Comparison of ENCODE assay signal across 8 cellular contexts in genomic region chrX:135522132-135522530, GRCh38. TPM values are rescaled to one million over a fixed set of nuclear protein-coding genes. Genes with fewer than 3 reads are reported as not detected.
DNase-seq lines count a peak whose midpoint lies in the region; ATAC-seq, FAIRE-seq and TF ChIP-seq lines count a peak whose summit lies in the region.

No MANE protein-coding gene starts in this region.

- H3K36me3 ChIP-seq in kidney (ENCODE audit: control insufficient read depth in 1 of 2, insufficient read depth in 2 of 2, low read length in 2 of 2): no peaks in the 10 kb centered on the region
- H3K36me3 ChIP-seq in thoracic aorta: no peaks in the 10 kb centered on the region

- H3K27ac ChIP-seq in kidney (ENCODE audit: low read depth in 2 of 2, low read length in 2 of 2) (peak overlapping the region; percentile 65 to 67), thoracic aorta (peak overlapping the region; percentile 73 to 87)

- peak overlapping the region; percentile 1 to 73 for H3K9ac ChIP-seq in kidney (ENCODE audit: low read length in 2 of 2)

- H3K36me3 Mint-ChIP-seq in activated CD8-positive, alpha-beta memory T cell treated with anti-CD3 and anti-CD28 coated beads, Interleukin-2, amount 10 ng/mL, durations not matched to agents 7 days and 5 days: peaks cover 13% of the 10 kb centered on the region
- peaks cover 26% of the 10 kb centered on the region for H3K36me3 Mint-ChIP-seq in activated naive CD8-positive, alpha-beta T cell treated with anti-CD3 and anti-CD28 coated beads, Interleukin-2, amount 10 ng/mL, durations not matched to agents 7 days and 5 days

- peak overlapping the region; percentile 67 to 75 for H3K4me3 ChIP-seq in kidney (ENCODE audit: low read length in 2 of 2)
- peak overlapping the region; percentile 88 for H3K4me3 ChIP-seq in thoracic aorta

- H3K9me3 Mint-ChIP-seq in activated CD8-positive, alpha-beta memory T cell treated with anti-CD3 and anti-CD28 coated beads, Interleukin-2, amount 10 ng/mL, durations not matched to agents 7 days and 5 days (ENCODE audit: low read depth): no peaks in the 10 kb centered on the region
- H3K9me3 Mint-ChIP-seq in activated naive CD8-positive, alpha-beta T cell treated with anti-CD3 and anti-CD28 coated beads, Interleukin-2, amount 10 ng/mL, durations not matched to agents 7 days and 5 days: no peaks in the 10 kb centered on the region

- FAIRE-seq in kidney (lab: Jason Lieb, UNC): no peak

- TF ChIP-seq CTCF in kidney (IDR thresholded peaks at IDR 0.05; ENCODE audit: borderline replicate concordance, extremely low read depth, insufficient read depth) (no peak), thoracic aorta (IDR thresholded peaks at IDR 0.05) (no peak)

- CTCF ChIA-PET in activated CD8-positive, alpha-beta memory T cell treated with anti-CD3 and anti-CD28 coated beads, Interleukin-2, amount 10 ng/mL, durations not matched to agents 7 days and 5 days (lab: Charles Lee): no interaction called here

- no peak for ATAC-seq in activated CD8-positive, alpha-beta memory T cell treated with anti-CD3 and anti-CD28 coated beads, Interleukin-2, amount 10 ng/mL, durations not matched to agents 7 days and 5 days
- no peak for ATAC-seq in activated naive CD8-positive, alpha-beta T cell treated with anti-CD3 and anti-CD28 coated beads, Interleukin-2, amount 10 ng/mL, durations not matched to agents 7 days and 5 days (ENCODE audit: low read depth)
- ATAC-seq in thoracic aorta (ENCODE audit: insufficient number of reproducible peaks, low FRiP score, low read depth) (no peak), HG02840 (IDR thresholded peaks at IDR 0.05; ENCODE audit: low FRiP score, unreplicated experiment) (no peak), HG03108 (IDR thresholded peaks at IDR 0.05; ENCODE audit: unreplicated experiment) (no peak)

- peaks cover 27% of the 10 kb centered on the region for H3K4me1 Mint-ChIP-seq in activated CD8-positive, alpha-beta memory T cell treated with anti-CD3 and anti-CD28 coated beads, Interleukin-2, amount 10 ng/mL, durations not matched to agents 7 days and 5 days
- peaks cover 26% of the 10 kb centered on the region for H3K4me1 Mint-ChIP-seq in activated naive CD8-positive, alpha-beta T cell treated with anti-CD3 and anti-CD28 coated beads, Interleukin-2, amount 10 ng/mL, durations not matched to agents 7 days and 5 days

- no peaks in the 10 kb centered on the region for H3K27me3 Mint-ChIP-seq in activated CD8-positive, alpha-beta memory T cell treated with anti-CD3 and anti-CD28 coated beads, Interleukin-2, amount 10 ng/mL, durations not matched to agents 7 days and 5 days
- no peaks in the 10 kb centered on the region for H3K27me3 Mint-ChIP-seq in activated naive CD8-positive, alpha-beta T cell treated with anti-CD3 and anti-CD28 coated beads, Interleukin-2, amount 10 ng/mL, durations not matched to agents 7 days and 5 days

- peak overlapping the region; percentile 99 for H3K4me3 Mint-ChIP-seq in activated CD8-positive, alpha-beta memory T cell treated with anti-CD3 and anti-CD28 coated beads, Interleukin-2, amount 10 ng/mL, durations not matched to agents 7 days and 5 days
- peak overlapping the region; percentile 90 for H3K4me3 Mint-ChIP-seq in activated naive CD8-positive, alpha-beta T cell treated with anti-CD3 and anti-CD28 coated beads, Interleukin-2, amount 10 ng/mL, durations not matched to agents 7 days and 5 days

- H3K4me1 ChIP-seq in kidney (ENCODE audit: control insufficient read depth in 1 of 2, insufficient read depth in 1 of 2, low read depth in 1 of 2, low read length in 2 of 2) (no peaks in the 10 kb centered on the region), thoracic aorta (ENCODE audit: control insufficient read depth in 1 of 2, low read depth in 2 of 2) (peaks cover 0 to 16% of the 10 kb centered on the region in 2 donors)

- intact Hi-C loops in kidney (cut with DNase I): no loop called here

- POLR2A ChIA-PET in activated naive CD8-positive, alpha-beta T cell treated with anti-CD3 and anti-CD28 coated beads, Interleukin-2, amount 10 ng/mL, durations not matched to agents 7 days and 5 days (lab: Charles Lee): interaction anchor here (1.1 to 1.5 kb wide), 2 partner anchors 9 to 18 kb away, joined by 3 to 4 read pairs; no protein-coding TSS in a partner anchor

- H3K27ac Mint-ChIP-seq in activated CD8-positive, alpha-beta memory T cell treated with anti-CD3 and anti-CD28 coated beads, Interleukin-2, amount 10 ng/mL, durations not matched to agents 7 days and 5 days: peak overlapping the region; percentile 87
- peak overlapping the region; percentile 100 for H3K27ac Mint-ChIP-seq in activated naive CD8-positive, alpha-beta T cell treated with anti-CD3 and anti-CD28 coated beads, Interleukin-2, amount 10 ng/mL, durations not matched to agents 7 days and 5 days

- DNase-seq in activated CD8-positive, alpha-beta memory T cell treated with anti-CD3 and anti-CD28 coated beads, Interleukin-2, amount 10 ng/mL, durations not matched to agents 7 days and 5 days: no peak
- DNase-seq in activated CD8-positive, alpha-beta memory T cell treated with anti-CD3 and anti-CD28 coated beads for 24 hours: no peak
- no peak for DNase-seq in activated naive CD8-positive, alpha-beta T cell treated with anti-CD3 and anti-CD28 coated beads, Interleukin-2, amount 10 ng/mL, durations not matched to agents 7 days and 5 days
- DNase-seq in kidney: no peak
- no peak for DNase-seq in thoracic aorta (ENCODE audit: low spot score)
- DNase-seq in GM19240 (ENCODE audit: insufficient read length, low spot score): no peak

- no peaks in the 10 kb centered on the region for H3K9me3 ChIP-seq in kidney (ENCODE audit: control insufficient read depth in 1 of 2, low read length in 2 of 2)
- H3K9me3 ChIP-seq in thoracic aorta: no peaks in the 10 kb centered on the region

- H3K27me3 ChIP-seq in thoracic aorta (replicated peaks; ENCODE audit: insufficient read depth): no peaks in the 10 kb centered on the region

RNA-seq across cellular contexts. Expression of gene INTS6L, which starts 1.7 kb away (rescaled TPM):
- total RNA-seq in activated CD8-positive, alpha-beta memory T cell treated with anti-CD3 and anti-CD28 coated beads, Interleukin-2, amount 10 ng/mL, durations not matched to agents 7 days and 5 days: 10 to 100 TPM; 20.3 to 22.8 TPM
- 10 to 100 TPM; 31.7 to 33.2 TPM for total RNA-seq in activated naive CD8-positive, alpha-beta T cell treated with anti-CD3 and anti-CD28 coated beads, Interleukin-2, amount 10 ng/mL, durations not matched to agents 7 days and 5 days
- total RNA-seq in kidney (7.7 TPM), thoracic aorta (10 to 100 TPM in 1 of 2 donors, 1 to 10 TPM in 1; 9.3 to 23.0 TPM)
- 4.7 TPM for polyA plus RNA-seq in kidney (ENCODE audit: insufficient read depth, low read depth, low replicate concordance)
